In the genomic region with DNA sequence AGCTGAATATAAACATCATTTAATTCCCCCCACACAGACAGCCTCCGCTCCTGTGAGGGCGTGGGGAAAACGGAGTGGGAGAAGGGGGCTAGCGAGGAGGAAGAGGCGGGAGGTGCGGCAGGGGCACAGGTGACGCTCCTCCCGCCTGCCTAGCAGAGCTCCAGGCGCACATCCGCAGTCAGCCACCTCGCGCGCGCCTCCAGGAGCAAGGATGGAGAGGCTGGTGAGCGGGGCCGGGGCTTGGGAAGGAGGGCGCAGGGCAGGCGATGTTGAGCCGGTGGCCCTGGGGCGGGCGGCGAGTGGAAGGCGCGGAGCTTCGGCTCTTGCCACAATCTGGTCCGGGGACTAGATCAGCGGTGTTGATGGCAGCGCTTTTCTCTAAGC, we compare ENCODE assay signal across 8 cellular contexts. TPM values are rescaled to one million over a fixed set of nuclear protein-coding genes. Genes with fewer than 3 reads are reported as not detected.
DNase-seq lines count a peak whose midpoint lies in the region; ATAC-seq, FAIRE-seq and TF ChIP-seq lines count a peak whose summit lies in the region.

A gene with protein sequence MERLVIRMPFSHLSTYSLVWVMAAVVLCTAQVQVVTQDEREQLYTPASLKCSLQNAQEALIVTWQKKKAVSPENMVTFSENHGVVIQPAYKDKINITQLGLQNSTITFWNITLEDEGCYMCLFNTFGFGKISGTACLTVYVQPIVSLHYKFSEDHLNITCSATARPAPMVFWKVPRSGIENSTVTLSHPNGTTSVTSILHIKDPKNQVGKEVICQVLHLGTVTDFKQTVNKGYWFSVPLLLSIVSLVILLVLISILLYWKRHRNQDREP (plus strand): TSS at position 155 of the 384 bp plus-strand sequence. CDS start 57 bp downstream, at position 212.

- WGBS in heart right ventricle, 2 donors, result 16 to 17% methylated on average over 28 of the region's 28 CpGs

- H3K9me3 Mint-ChIP-seq in activated naive CD8-positive, alpha-beta T cell treated with anti-CD3 and anti-CD28 coated beads, Interleukin-2, amount 10 ng/mL, durations not matched to agents 7 days and 5 days, result no peaks in the 10 kb centered on the region

- no peaks in the 10 kb centered on the region for H3K27me3 ChIP-seq in RWPE2 (ENCODE audit: insufficient read depth, poor library complexity, severe bottlenecking)
- H3K27me3 ChIP-seq in heart right ventricle, result peaks cover 0 to 15% (median 6%) of the 10 kb centered on the region in 7 donors

- H3K9me3 ChIP-seq in RWPE2 (ENCODE audit: severe bottlenecking), result no peaks in the 10 kb centered on the region
- no peaks in the 10 kb centered on the region for H3K9me3 ChIP-seq in heart right ventricle

- peak within 1 kb of the TSS; percentile 79 for H3K27ac Mint-ChIP-seq in activated naive CD8-positive, alpha-beta T cell treated with anti-CD3 and anti-CD28 coated beads, Interleukin-2, amount 10 ng/mL, durations not matched to agents 7 days and 5 days

- no peaks in the 10 kb centered on the region for H3K4me1 ChIP-seq in RWPE2 (ENCODE audit: insufficient read depth, poor library complexity, severe bottlenecking)
- H3K4me1 ChIP-seq in heart right ventricle, result peaks cover 0 to 22% (median 7%) of the 10 kb centered on the region in 9 donors

- H3K27me3 Mint-ChIP-seq in activated naive CD8-positive, alpha-beta T cell treated with anti-CD3 and anti-CD28 coated beads, Interleukin-2, amount 10 ng/mL, durations not matched to agents 7 days and 5 days, result no peaks in the 10 kb centered on the region

- peak; percentile 65 for DNase-seq in RWPE2 (ENCODE audit: low spot score)
- DNase-seq in activated naive CD8-positive, alpha-beta T cell treated with anti-CD3 and anti-CD28 coated beads, Interleukin-2, amount 10 ng/mL, durations not matched to agents 7 days and 5 days, result peak; percentile 67
- DNase-seq in heart right ventricle, result peak; percentile 29 to 46
- DNase-seq in posterior vena cava (ENCODE audit: low spot score), result peak; percentile 88
- peak; percentile 62 for DNase-seq in urothelium cell line (ENCODE audit: low spot score)
- DNase-seq in OCI-M2 (lab: John Stamatoyannopoulos, UW; ENCODE audit: unreplicated experiment), result no peak

- no peak for TF ChIP-seq CTCF in GM12875 (IDR thresholded peaks at IDR 0.05; ENCODE audit: borderline replicate concordance, insufficient read depth, low read depth, low read length)
- TF ChIP-seq CTCF in RWPE2 (IDR thresholded peaks at IDR 0.05; ENCODE audit: poor library complexity, severe bottlenecking), result no peak
- TF ChIP-seq CTCF in heart right ventricle (IDR thresholded peaks at IDR 0.05), result no peak

- no peaks in the 10 kb centered on the region for H3K36me3 ChIP-seq in RWPE2 (ENCODE audit: low read depth)
- H3K36me3 ChIP-seq in heart right ventricle, result no peaks in the 10 kb centered on the region

- peak within 1 kb of the TSS; percentile 90 for H3K4me3 Mint-ChIP-seq in activated naive CD8-positive, alpha-beta T cell treated with anti-CD3 and anti-CD28 coated beads, Interleukin-2, amount 10 ng/mL, durations not matched to agents 7 days and 5 days

- peaks cover 26% of the 10 kb centered on the region for H3K4me1 Mint-ChIP-seq in activated naive CD8-positive, alpha-beta T cell treated with anti-CD3 and anti-CD28 coated beads, Interleukin-2, amount 10 ng/mL, durations not matched to agents 7 days and 5 days

- H3K36me3 Mint-ChIP-seq in activated naive CD8-positive, alpha-beta T cell treated with anti-CD3 and anti-CD28 coated beads, Interleukin-2, amount 10 ng/mL, durations not matched to agents 7 days and 5 days, result no peaks in the 10 kb centered on the region

- POLR2A ChIA-PET in activated naive CD8-positive, alpha-beta T cell treated with anti-CD3 and anti-CD28 coated beads, Interleukin-2, amount 10 ng/mL, durations not matched to agents 7 days and 5 days (lab: Charles Lee), result interaction anchor here (0.7 to 1.7 kb wide), 7 partner anchors 10 to 229 kb away, joined by 3 to 6 read pairs (median 3); a partner anchor contains a TSS

- FAIRE-seq in urothelium cell line (lab: Jason Lieb, UNC), result peak; percentile 66

- H3K27ac ChIP-seq in RWPE2 (ENCODE audit: poor library complexity, severe bottlenecking), result no peak within 1 kb of the TSS
- H3K27ac ChIP-seq in heart right ventricle, result peak within 1 kb of the TSS in 8 of 10 donors; percentile 48 to 83 (median 72)

- H3K4me3 ChIP-seq in GM12875 (ENCODE audit: low read depth, low read length) (peak within 1 kb of the TSS; percentile 95), RWPE2 (ENCODE audit: severe bottlenecking) (peak within 1 kb of the TSS; percentile 31), heart right ventricle (peak within 1 kb of the TSS in 9 of 10 donors; percentile 38 to 64 (median 57))

- intact Hi-C loops in heart right ventricle (cut with DNase I) (loop anchor here in 2 of 10 donors (10.0 kb wide), 2 partner anchors 182 to 192 kb away; no protein-coding TSS in a partner anchor), posterior vena cava (cut with DNase I) (loop anchor here in 1 of 2 donors (5.0 kb wide), 1 partner anchor 44 kb away; no protein-coding TSS in a partner anchor)

- ATAC-seq in HG03064 (IDR thresholded peaks at IDR 0.05; ENCODE audit: low read depth, unreplicated experiment), result peak; percentile 48
- ATAC-seq in RWPE2 (ENCODE audit: low read depth), result peak; percentile 92
- peak; percentile 77 for ATAC-seq in activated naive CD8-positive, alpha-beta T cell treated with anti-CD3 and anti-CD28 coated beads, Interleukin-2, amount 10 ng/mL, durations not matched to agents 7 days and 5 days (ENCODE audit: low read depth)
- ATAC-seq in heart right ventricle, result peak; percentile 67 to 89 (median 84)

RNA-seq across cellular contexts. Expression of the gene that starts here (rescaled TPM):
- 1 to 10 TPM; 1.7 to 2.1 TPM for total RNA-seq in activated naive CD8-positive, alpha-beta T cell treated with anti-CD3 and anti-CD28 coated beads, Interleukin-2, amount 10 ng/mL, durations not matched to agents 7 days and 5 days
- 1 to 10 TPM in 6 of 10 donors, under 1 TPM in 4; 0.82 to 3.3 (median 1.5) TPM for total RNA-seq in heart right ventricle
- polyA plus RNA-seq in heart right ventricle, result 1 to 10 TPM in 1 of 2 donors, under 1 TPM in 1; 0.44 to 1.3 TPM
- 10 to 100 TPM in 1 of 2 donors, 1 to 10 TPM in 1; 7.7 to 17.7 TPM for total RNA-seq in posterior vena cava

Comparison
In these comparisons a context has a peak if more than half of its experiments do, and no peak if none do; other contexts are left out.
1. H3K4me3 ChIP-seq: peak in every context shown above with its lines; median percentile 95 in GM12875; 57 in heart right ventricle; 31 in RWPE2.